Comparison of ENCODE assay signal across 9 cellular contexts in the genomic region with DNA sequence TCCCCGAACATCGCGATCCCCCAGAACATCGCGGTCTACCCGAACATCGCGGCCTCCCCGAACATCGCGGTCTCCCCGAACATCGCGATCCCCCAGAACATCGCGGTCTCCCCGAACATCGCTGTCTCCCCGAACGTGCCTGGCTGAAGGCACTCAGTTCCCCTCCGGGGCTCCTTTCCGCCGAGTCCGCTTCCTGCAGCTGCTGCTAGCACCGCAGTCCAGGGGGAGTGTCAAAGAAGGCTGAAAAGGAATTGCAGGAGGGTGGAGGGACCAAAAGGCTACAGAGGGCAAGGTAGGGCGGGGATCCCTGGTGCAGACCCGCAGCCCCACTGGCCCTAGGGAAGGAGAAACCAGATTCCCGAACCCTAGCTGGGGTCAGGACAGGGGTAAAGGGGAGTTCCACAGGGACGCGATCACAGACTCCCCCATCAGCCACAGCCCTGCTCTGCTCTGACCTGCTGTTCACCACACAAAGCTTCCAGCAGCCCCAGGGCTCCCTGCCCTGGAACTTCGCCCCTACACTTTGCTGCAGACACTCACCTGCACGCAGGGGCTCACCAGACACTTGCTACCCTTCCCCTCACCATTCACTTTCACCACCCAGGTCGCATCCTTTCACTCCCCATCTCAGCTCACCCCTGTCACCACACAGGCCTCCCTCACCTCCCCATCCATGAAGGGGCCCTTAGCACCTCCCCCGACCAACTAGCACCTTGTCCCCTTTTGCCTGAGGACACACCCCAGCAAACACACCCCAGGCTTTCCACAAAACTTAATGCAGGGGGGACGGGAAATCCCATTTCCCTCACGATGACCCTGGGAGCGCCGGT. TPM values are rescaled to one million over a fixed set of nuclear protein-coding genes. Genes with fewer than 3 reads are reported as not detected.
DNase-seq lines count a peak whose midpoint lies in the region; TF ChIP-seq lines count a peak whose summit lies in the region.
"Had no signal": no experiment of that assay in that cellular context is flagged by ENCODE, and none has a peak within 500 bp of the region (broad histone marks: within the 10 kb centered on the region; RNA-seq: fewer than 3 reads in every experiment).

No MANE protein-coding gene starts in this region.

- CTCF ChIA-PET in Calu3 (lab: Charles Lee): no interaction called here

- H3K27me3 Mint-ChIP-seq in Calu3 (ENCODE audit: unreplicated experiment): peaks cover 16% of the 10 kb centered on the region
- peaks cover 82% of the 10 kb centered on the region for H3K27me3 Mint-ChIP-seq in T-helper 2 cell treated with Interferon-gamma antibody and Interleukin-4, amounts not matched to agents 5 μg/mL and 100 μg/mL, for 36 hours (ENCODE audit: low read depth)
- H3K27me3 Mint-ChIP-seq in progenitor cell of endocrine pancreas: peaks cover 98% of the 10 kb centered on the region

- TF ChIP-seq CTCF in Calu3 (IDR thresholded peaks at IDR 0.05; ENCODE audit: unreplicated experiment) (no peak), epithelial cell of proximal tubule (conservative IDR thresholded peaks at IDR 0.05; ENCODE audit: low read depth, low read length) (no peak), progenitor cell of endocrine pancreas (IDR thresholded peaks at IDR 0.05; ENCODE audit: unreplicated experiment) (no peak)

- H3K4me3 ChIP-seq in epithelial cell of proximal tubule (ENCODE audit: low read depth, low read length): peak overlapping the region; percentile 39

- H3K4me3 Mint-ChIP-seq in Calu3 (ENCODE audit: low read depth, unreplicated experiment): peak overlapping the region; percentile 81
- peak overlapping the region; percentile 93 for H3K4me3 Mint-ChIP-seq in T-helper 2 cell treated with Interferon-gamma antibody and Interleukin-4, amounts not matched to agents 5 μg/mL and 100 μg/mL, for 36 hours
- H3K4me3 Mint-ChIP-seq in progenitor cell of endocrine pancreas (ENCODE audit: low read depth): peak overlapping the region; percentile 66

- H3K9me3 Mint-ChIP-seq in Calu3 (ENCODE audit: low read depth, unreplicated experiment): no peaks in the 10 kb centered on the region
- H3K9me3 Mint-ChIP-seq in T-helper 2 cell treated with Interferon-gamma antibody and Interleukin-4, amounts not matched to agents 5 μg/mL and 100 μg/mL, for 36 hours: no peaks in the 10 kb centered on the region
- no peaks in the 10 kb centered on the region for H3K9me3 Mint-ChIP-seq in progenitor cell of endocrine pancreas (ENCODE audit: low read depth)

- intact Hi-C loops in Calu3 (cut with micrococcal nuclease; ENCODE audit: unreplicated experiment): no loop called here

- TSS peak; percentile 17 for BruUV-seq in Calu3 (replicated peaks; lab: Mats Ljungman, UMichigan)

- H3K4me1 Mint-ChIP-seq in Calu3 (ENCODE audit: low read depth, unreplicated experiment) (no peaks in the 10 kb centered on the region), progenitor cell of endocrine pancreas (ENCODE audit: low read depth) (peaks cover 12% of the 10 kb centered on the region)
- peaks cover 22% of the 10 kb centered on the region for H3K4me1 Mint-ChIP-seq in T-helper 2 cell treated with Interferon-gamma antibody and Interleukin-4, amounts not matched to agents 5 μg/mL and 100 μg/mL, for 36 hours (ENCODE audit: low read depth)

- no peak for DNase-seq in Calu3
- no peak for DNase-seq in T-helper 2 cell treated with Interferon-gamma antibody and Interleukin-4, amounts not matched to agents 5 μg/mL and 100 μg/mL, for 36 hours (ENCODE audit: low spot score)
- no peak for DNase-seq in epithelial cell of proximal tubule (ENCODE audit: low read depth)
- no peak for DNase-seq in progenitor cell of endocrine pancreas (ENCODE audit: low spot score, unreplicated experiment)
- DNase-seq in DMS 273 (lab: John Stamatoyannopoulos, UW; ENCODE audit: unreplicated experiment): no peak
- no peak for DNase-seq in OCI-M1 (lab: John Stamatoyannopoulos, UW)
- no peak for DNase-seq in NCI-H2029 (lab: John Stamatoyannopoulos, UW)
- DNase-seq in cerebellar cortex (ENCODE audit: low spot score): no peak

- H3K36me3 Mint-ChIP-seq in Calu3 (ENCODE audit: insufficient read depth, unreplicated experiment): peaks cover 23% of the 10 kb centered on the region
- H3K36me3 Mint-ChIP-seq in T-helper 2 cell treated with Interferon-gamma antibody and Interleukin-4, amounts not matched to agents 5 μg/mL and 100 μg/mL, for 36 hours (ENCODE audit: low read depth): peaks cover 3% of the 10 kb centered on the region
- no peaks in the 10 kb centered on the region for H3K36me3 Mint-ChIP-seq in progenitor cell of endocrine pancreas (ENCODE audit: insufficient read depth)

- H3K27ac Mint-ChIP-seq in Calu3 (ENCODE audit: unreplicated experiment): peak overlapping the region; percentile 81
- peak overlapping the region; percentile 81 for H3K27ac Mint-ChIP-seq in T-helper 2 cell treated with Interferon-gamma antibody and Interleukin-4, amounts not matched to agents 5 μg/mL and 100 μg/mL, for 36 hours
- peak overlapping the region; percentile 73 for H3K27ac Mint-ChIP-seq in progenitor cell of endocrine pancreas

RNA-seq across cellular contexts. Expression of gene ULBP1, which starts 1.7 kb away (rescaled TPM):
- total RNA-seq in Calu3 (2022) (2.2 and 2.5 TPM in 2 replicates), epithelial cell of proximal tubule (0.23 and 0.94 TPM in 2 replicates), progenitor cell of endocrine pancreas (0.60 and 0.64 TPM in 2 replicates)

RNA-seq across cellular contexts. Expression of gene ULBP2, which starts 23.6 kb away (rescaled TPM):
- total RNA-seq in Calu3 (2022) (7.1 and 7.6 TPM in 2 replicates), epithelial cell of proximal tubule (5.3 and 16.0 TPM in 2 replicates), progenitor cell of endocrine pancreas (not detected in 2 replicates)

RNA-seq across cellular contexts. Expression of gene RAET1G, which starts 42.5 kb away (rescaled TPM):
- total RNA-seq in Calu3 (2022): 0.54 TPM in 1 of 2 replicates, not detected in the other
- total RNA-seq in epithelial cell of proximal tubule: 0.43 TPM in 1 of 2 replicates, not detected in the other
- total RNA-seq in progenitor cell of endocrine pancreas: not detected in 2 replicates
- total RNA-seq: T-helper 2 cell treated with Interferon-gamma antibody and Interleukin-4, amounts not matched to agents 100 ng/mL and 5 ng/mL, for 36 hours had no signal

RNA-seq across cellular contexts. Expression of gene RAET1L, which starts 59.9 kb away (rescaled TPM):
- total RNA-seq in Calu3 (2022) (1.3 and 2.3 TPM in 2 replicates), epithelial cell of proximal tubule (1.5 and 3.1 TPM in 2 replicates), progenitor cell of endocrine pancreas (not detected in 2 replicates)
- total RNA-seq: T-helper 2 cell treated with Interferon-gamma antibody and Interleukin-4, amounts not matched to agents 100 ng/mL and 5 ng/mL, for 36 hours had no signal
